Comparison of ENCODE assay signal across 12 cellular contexts in the genomic region with DNA sequence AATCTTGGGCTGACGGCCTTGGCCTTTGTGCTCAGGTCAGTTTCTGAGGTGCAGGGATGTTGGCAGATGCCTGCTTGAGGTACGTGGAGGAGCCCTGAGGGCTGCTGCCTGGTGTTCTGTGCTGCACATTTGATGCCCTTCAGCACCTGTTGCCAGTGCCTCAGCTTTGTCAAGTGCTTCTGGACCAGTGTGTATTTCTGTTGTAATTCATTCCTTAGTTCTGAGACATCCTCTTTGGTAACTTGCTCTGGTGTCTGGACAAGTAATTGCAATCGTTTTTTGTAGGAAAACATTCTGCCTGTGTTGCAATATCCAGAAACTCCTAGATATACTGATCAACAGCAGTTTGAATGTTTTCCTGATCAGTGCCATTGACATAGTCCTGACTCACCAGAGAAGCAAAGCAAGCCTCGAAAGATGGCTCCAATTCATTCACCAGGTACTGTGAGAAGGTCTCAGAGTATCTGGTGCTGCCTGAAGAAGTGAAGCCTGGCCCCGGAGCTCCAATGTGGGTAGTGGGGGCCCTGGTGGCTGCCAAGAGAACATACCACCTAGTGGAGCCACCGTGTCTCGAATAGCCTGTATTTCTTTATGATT. TPM values are rescaled to one million over a fixed set of nuclear protein-coding genes. Genes with fewer than 3 reads are reported as not detected.
DNase-seq lines count a peak whose midpoint lies in the region; ATAC-seq and TF ChIP-seq lines count a peak whose summit lies in the region.
"Had no signal": no experiment of that assay in that cellular context is flagged by ENCODE, and none has a peak within 500 bp of the region (broad histone marks: within the 10 kb centered on the region; RNA-seq: fewer than 3 reads in every experiment).

No MANE protein-coding gene starts in this region.

- 64 to 76% (median 67%) methylated on average over 7 of the region's 7 CpGs for WGBS in psoas muscle, 3 donors

- H3K4me3 ChIP-seq in H7 (ENCODE audit: insufficient read depth, low read depth, low read length) (no peak overlapping the region), psoas muscle (no peak overlapping the region)

- DNase-seq in H7 (peak; percentile 55), RKO (ENCODE audit: low spot score) (peak; percentile 33), fibroblast of gingiva (ENCODE audit: low read depth) (peak; percentile 78), psoas muscle (peak in 1 of 2 donors; percentile 15), HK-2 (ENCODE audit: unreplicated experiment) (no peak), cerebellar nuclear complex (lab: John Stamatoyannopoulos, UW) (no peak), NCI-H1436 treated with DMSO at 0.1 percent for 48 hours (lab: John Stamatoyannopoulos, UW) (no peak)
- DNase-seq: effector CD4-positive, alpha-beta T cell; NCI-H345; stimulated activated CD4-positive, alpha-beta T cell treated with anti-CD3 and anti-CD28 coated beads, Interleukin-15, amount 100 ng/mL, for 24 hours; T-helper 17 cell had no signal

- H3K27me3 ChIP-seq in H7 (ENCODE audit: control insufficient read depth, insufficient read depth, low read length) = no peaks in the 10 kb centered on the region
- H3K27me3 ChIP-seq in psoas muscle (ENCODE audit: insufficient read depth in 3 of 3, low read length in 2 of 3) = no peaks in the 10 kb centered on the region

- H3K36me3 ChIP-seq in H7 (replicated peaks; ENCODE audit: control insufficient read depth, insufficient read depth, low read length) (peaks cover 7% of the 10 kb centered on the region), psoas muscle (ENCODE audit: insufficient read depth in 1 of 2, low read depth in 1 of 2) (peaks cover 14 to 22% of the 10 kb centered on the region in 2 donors)

- no peaks in the 10 kb centered on the region for H3K9me3 ChIP-seq in psoas muscle

- intact Hi-C loops in psoas muscle (cut with DNase I) = no loop called here

- H3K27ac ChIP-seq in psoas muscle = no peak overlapping the region

- ATAC-seq in psoas muscle = peak; percentile 71 to 95 (median 76)
- ATAC-seq: activated T-helper 17 cell treated with anti-CD3 and anti-CD28 coated beads, Interleukin-2, amount 50 U/mL, for 72 hours; T-helper 17 cell had no signal

- H3K4me1 ChIP-seq in psoas muscle = no peaks in the 10 kb centered on the region

- no peak for TF ChIP-seq CTCF in psoas muscle (IDR thresholded peaks at IDR 0.05)

RNA-seq across cellular contexts. Expression of a gene that starts 26.7 kb away (rescaled TPM):
- total RNA-seq in H7 (2014; rRNA removed; shearing (Covaris generic)) = 5.7 and 7.1 TPM in 2 replicates
- 10 to 100 TPM in 2 of 4 donors, 1 to 10 TPM in 2; 7.4 to 12.5 (median 9.6) TPM for total RNA-seq in psoas muscle
- 1 to 10 TPM; 4.1 to 8.1 (median 4.4) TPM for polyA plus RNA-seq in psoas muscle

RNA-seq across cellular contexts. Expression of a gene that starts 46.1 kb away (rescaled TPM):
- total RNA-seq in H7 (2014; rRNA removed; shearing (Covaris generic)) = 7.0 and 7.2 TPM in 2 replicates
- total RNA-seq in psoas muscle = 1 to 10 TPM; 1.9 to 4.1 (median 2.6) TPM
- polyA plus RNA-seq in psoas muscle = 1 to 10 TPM; 2.0 to 3.9 (median 3.8) TPM

Comparison
In these comparisons a context has a peak if more than half of its experiments do, and no peak if none do; other contexts are left out.
1. DNase-seq: peak in H7 (single experiment), RKO (single experiment) and fibroblast of gingiva (single experiment); none in HK-2 (single experiment), cerebellar nuclear complex (0 of 2) and NCI-H1436 treated with DMSO at 0.1 percent for 48 hours (single experiment).